ENCODE assay signal across 1 cellular context in the genomic region with DNA sequence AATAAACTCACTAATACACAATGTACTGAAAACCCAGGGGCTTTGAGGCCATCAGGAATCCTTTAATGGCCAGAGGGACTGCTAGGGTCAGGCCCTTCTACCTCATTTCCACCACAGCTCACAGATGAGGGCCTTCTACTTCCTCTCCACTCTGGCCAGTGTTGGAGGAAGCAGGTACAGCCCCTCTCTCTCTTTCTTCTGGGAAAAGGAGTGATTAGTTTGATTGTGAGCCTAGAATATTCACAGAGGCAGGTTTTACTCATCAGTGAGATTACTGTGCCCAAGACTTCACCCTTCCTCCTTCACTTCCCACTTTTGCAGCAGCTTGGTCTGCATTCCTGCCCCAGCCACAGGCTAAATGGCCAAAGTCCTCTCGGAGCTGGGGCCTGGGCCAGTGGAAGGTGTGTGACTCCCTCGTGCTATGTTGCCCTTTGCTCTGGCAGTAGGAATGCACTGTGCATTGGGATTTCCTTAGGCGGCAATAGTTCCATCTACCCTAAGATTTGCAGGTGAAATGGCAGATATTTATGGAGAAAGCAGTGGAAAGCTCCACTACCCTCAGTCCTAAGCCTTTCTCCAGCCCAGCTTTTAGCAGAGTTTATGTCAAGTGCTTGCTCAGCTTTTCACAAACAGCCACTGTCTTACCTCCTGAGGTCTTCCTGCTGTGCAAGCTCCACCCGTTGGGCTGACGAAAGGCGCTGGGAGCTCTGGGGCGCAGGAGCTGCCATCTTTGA.
TF ChIP-seq lines count a peak whose summit lies in the region.

No MANE protein-coding gene starts in this region.

TF ChIP-seq in HepG2, 621 proteins besides CTCF, POLR2A, EP300 and RAD21 (continued from another document and continues in another):
- TF ChIP-seq KDM2A (CRISPR knock-in tag; IDR thresholded peaks at IDR 0.05; ENCODE audit: borderline replicate concordance, low read depth) (peak; percentile 77; the same call in 1 of the 2 replicates), GABPB1 (CRISPR knock-in tag; IDR thresholded peaks at IDR 0.05) (peak; percentile 59), JARID2 (CRISPR knock-in tag; IDR thresholded peaks at IDR 0.05; ENCODE audit: insufficient replicate concordance) (no peak), ZNF83 (CRISPR knock-in tag; IDR thresholded peaks at IDR 0.05; ENCODE audit: borderline replicate concordance) (0 out of 2 replicates have a peak, but pooled peaks have one; percentile 16), MBNL3 (CRISPR knock-in tag; conservative IDR thresholded peaks at IDR 0.05) (no peak), MIXL1 (CRISPR knock-in tag; IDR thresholded peaks at IDR 0.05) (peak; percentile 85), SOX13 (IDR thresholded peaks at IDR 0.05) (0 out of 2 replicates have a peak, but pooled peaks have one; percentile 36), SOX13 (CRISPR knock-in tag; conservative IDR thresholded peaks at IDR 0.05 in 1 of 2, IDR thresholded peaks at IDR 0.05 in 1 of 2) (peak in 1 of 2 experiments; percentile 80; a peak in 2 of 4 replicates), MIER3 (CRISPR knock-in tag; IDR thresholded peaks at IDR 0.05; ENCODE audit: borderline replicate concordance) (peak; percentile 98), ZNF124 (CRISPR knock-in tag; IDR thresholded peaks at IDR 0.05) (peak; percentile 92), FOXJ3 (CRISPR knock-in tag; IDR thresholded peaks at IDR 0.05; ENCODE audit: borderline replicate concordance) (0 out of 2 replicates have a peak, but pooled peaks have one; percentile 58), KDM5B (CRISPR knock-in tag; IDR thresholded peaks at IDR 0.05; ENCODE audit: borderline replicate concordance) (peak; percentile 76; the same call in 1 of the 2 replicates), GATAD2A (CRISPR knock-in tag; IDR thresholded peaks at IDR 0.05) (peak; percentile 98), ZNF292 (CRISPR knock-in tag; IDR thresholded peaks at IDR 0.05; ENCODE audit: borderline replicate concordance, low read depth) (peak; percentile 91; the same call in 1 of the 2 replicates), EED (CRISPR knock-in tag; IDR thresholded peaks at IDR 0.05) (no peak), BATF2 (CRISPR knock-in tag; IDR thresholded peaks at IDR 0.05) (0 out of 2 replicates have a peak, but pooled peaks have one; percentile 41), ZNF343 (CRISPR knock-in tag; IDR thresholded peaks at IDR 0.05) (peak; percentile 96), ZNF841 (CRISPR knock-in tag; IDR thresholded peaks at IDR 0.05; ENCODE audit: borderline replicate concordance) (no peak), ZMYM2 (CRISPR knock-in tag; IDR thresholded peaks at IDR 0.05) (peak; percentile 90), RBAK (CRISPR knock-in tag; IDR thresholded peaks at IDR 0.05) (no peak), ZNF253 (CRISPR knock-in tag; IDR thresholded peaks at IDR 0.05; ENCODE audit: borderline replicate concordance) (no peak), ZBTB7B (CRISPR knock-in tag; IDR thresholded peaks at IDR 0.05) (peak; percentile 72; the same call in 1 of the 2 replicates), ZNF382 (CRISPR knock-in tag; IDR thresholded peaks at IDR 0.05; ENCODE audit: borderline replicate concordance) (no peak), MXD3 (CRISPR knock-in tag; IDR thresholded peaks at IDR 0.05) (no peak), MYNN (CRISPR knock-in tag; IDR thresholded peaks at IDR 0.05; ENCODE audit: low read depth) (no peak), ZNF414 (CRISPR knock-in tag; IDR thresholded peaks at IDR 0.05) (peak; percentile 94; the same call in 1 of the 2 replicates), RARG (CRISPR knock-in tag; IDR thresholded peaks at IDR 0.05; ENCODE audit: low read depth) (no peak), LBX2 (CRISPR knock-in tag; IDR thresholded peaks at IDR 0.05; ENCODE audit: borderline replicate concordance) (0 out of 2 replicates have a peak, but pooled peaks have one; percentile 36), E2F1 (CRISPR knock-in tag; IDR thresholded peaks at IDR 0.05) (no peak), ZNF549 (CRISPR knock-in tag; IDR thresholded peaks at IDR 0.05) (no peak), IKZF4 (CRISPR knock-in tag; IDR thresholded peaks at IDR 0.05; ENCODE audit: borderline replicate concordance, low read depth, not compliant biosample characterization) (no peak), MTF2 (CRISPR knock-in tag; IDR thresholded peaks at IDR 0.05; ENCODE audit: borderline replicate concordance) (no peak), ZNF367 (CRISPR knock-in tag; IDR thresholded peaks at IDR 0.05; ENCODE audit: borderline replicate concordance) (no peak), ZSCAN20 (CRISPR knock-in tag; IDR thresholded peaks at IDR 0.05; ENCODE audit: borderline replicate concordance) (no peak), KMT2B (CRISPR knock-in tag; IDR thresholded peaks at IDR 0.05) (peak; percentile 49; the same call in 1 of the 2 replicates), KAT2B (IDR thresholded peaks at IDR 0.05; ENCODE audit: borderline replicate concordance, low read depth, low read length) (no peak), MTA1 (CRISPR knock-in tag; IDR thresholded peaks at IDR 0.05; ENCODE audit: borderline replicate concordance) (peak; percentile 95), SRSF9 (IDR thresholded peaks at IDR 0.05; ENCODE audit: borderline replicate concordance, insufficient read depth, low read depth, low read length, poor library complexity, severe bottlenecking) (no peak), RNF2 (conservative IDR thresholded peaks at IDR 0.05; ENCODE audit: low read depth) (peak; percentile 72; the same call in 1 of the 2 replicates)
- TF ChIP-seq, protein P1, sequence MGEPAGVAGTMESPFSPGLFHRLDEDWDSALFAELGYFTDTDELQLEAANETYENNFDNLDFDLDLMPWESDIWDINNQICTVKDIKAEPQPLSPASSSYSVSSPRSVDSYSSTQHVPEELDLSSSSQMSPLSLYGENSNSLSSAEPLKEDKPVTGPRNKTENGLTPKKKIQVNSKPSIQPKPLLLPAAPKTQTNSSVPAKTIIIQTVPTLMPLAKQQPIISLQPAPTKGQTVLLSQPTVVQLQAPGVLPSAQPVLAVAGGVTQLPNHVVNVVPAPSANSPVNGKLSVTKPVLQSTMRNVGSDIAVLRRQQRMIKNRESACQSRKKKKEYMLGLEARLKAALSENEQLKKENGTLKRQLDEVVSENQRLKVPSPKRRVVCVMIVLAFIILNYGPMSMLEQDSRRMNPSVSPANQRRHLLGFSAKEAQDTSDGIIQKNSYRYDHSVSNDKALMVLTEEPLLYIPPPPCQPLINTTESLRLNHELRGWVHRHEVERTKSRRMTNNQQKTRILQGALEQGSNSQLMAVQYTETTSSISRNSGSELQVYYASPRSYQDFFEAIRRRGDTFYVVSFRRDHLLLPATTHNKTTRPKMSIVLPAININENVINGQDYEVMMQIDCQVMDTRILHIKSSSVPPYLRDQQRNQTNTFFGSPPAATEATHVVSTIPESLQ (CRISPR knock-in tag; conservative IDR thresholded peaks at IDR 0.05) = no peak; the same call in 1 of the 2 replicates
- TF ChIP-seq, protein P2, sequence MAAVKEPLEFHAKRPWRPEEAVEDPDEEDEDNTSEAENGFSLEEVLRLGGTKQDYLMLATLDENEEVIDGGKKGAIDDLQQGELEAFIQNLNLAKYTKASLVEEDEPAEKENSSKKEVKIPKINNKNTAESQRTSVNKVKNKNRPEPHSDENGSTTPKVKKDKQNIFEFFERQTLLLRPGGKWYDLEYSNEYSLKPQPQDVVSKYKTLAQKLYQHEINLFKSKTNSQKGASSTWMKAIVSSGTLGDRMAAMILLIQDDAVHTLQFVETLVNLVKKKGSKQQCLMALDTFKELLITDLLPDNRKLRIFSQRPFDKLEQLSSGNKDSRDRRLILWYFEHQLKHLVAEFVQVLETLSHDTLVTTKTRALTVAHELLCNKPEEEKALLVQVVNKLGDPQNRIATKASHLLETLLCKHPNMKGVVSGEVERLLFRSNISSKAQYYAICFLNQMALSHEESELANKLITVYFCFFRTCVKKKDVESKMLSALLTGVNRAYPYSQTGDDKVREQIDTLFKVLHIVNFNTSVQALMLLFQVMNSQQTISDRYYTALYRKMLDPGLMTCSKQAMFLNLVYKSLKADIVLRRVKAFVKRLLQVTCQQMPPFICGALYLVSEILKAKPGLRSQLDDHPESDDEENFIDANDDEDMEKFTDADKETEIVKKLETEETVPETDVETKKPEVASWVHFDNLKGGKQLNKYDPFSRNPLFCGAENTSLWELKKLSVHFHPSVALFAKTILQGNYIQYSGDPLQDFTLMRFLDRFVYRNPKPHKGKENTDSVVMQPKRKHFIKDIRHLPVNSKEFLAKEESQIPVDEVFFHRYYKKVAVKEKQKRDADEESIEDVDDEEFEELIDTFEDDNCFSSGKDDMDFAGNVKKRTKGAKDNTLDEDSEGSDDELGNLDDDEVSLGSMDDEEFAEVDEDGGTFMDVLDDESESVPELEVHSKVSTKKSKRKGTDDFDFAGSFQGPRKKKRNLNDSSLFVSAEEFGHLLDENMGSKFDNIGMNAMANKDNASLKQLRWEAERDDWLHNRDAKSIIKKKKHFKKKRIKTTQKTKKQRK (IDR thresholded peaks at IDR 0.05; ENCODE audit: low read length) = no peak
- TF ChIP-seq, protein P3, sequence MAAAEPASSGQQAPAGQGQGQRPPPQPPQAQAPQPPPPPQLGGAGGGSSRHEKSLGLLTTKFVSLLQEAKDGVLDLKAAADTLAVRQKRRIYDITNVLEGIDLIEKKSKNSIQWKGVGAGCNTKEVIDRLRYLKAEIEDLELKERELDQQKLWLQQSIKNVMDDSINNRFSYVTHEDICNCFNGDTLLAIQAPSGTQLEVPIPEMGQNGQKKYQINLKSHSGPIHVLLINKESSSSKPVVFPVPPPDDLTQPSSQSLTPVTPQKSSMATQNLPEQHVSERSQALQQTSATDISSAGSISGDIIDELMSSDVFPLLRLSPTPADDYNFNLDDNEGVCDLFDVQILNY (CRISPR knock-in tag; conservative IDR thresholded peaks at IDR 0.05) = no peak
- TF ChIP-seq, protein P4, sequence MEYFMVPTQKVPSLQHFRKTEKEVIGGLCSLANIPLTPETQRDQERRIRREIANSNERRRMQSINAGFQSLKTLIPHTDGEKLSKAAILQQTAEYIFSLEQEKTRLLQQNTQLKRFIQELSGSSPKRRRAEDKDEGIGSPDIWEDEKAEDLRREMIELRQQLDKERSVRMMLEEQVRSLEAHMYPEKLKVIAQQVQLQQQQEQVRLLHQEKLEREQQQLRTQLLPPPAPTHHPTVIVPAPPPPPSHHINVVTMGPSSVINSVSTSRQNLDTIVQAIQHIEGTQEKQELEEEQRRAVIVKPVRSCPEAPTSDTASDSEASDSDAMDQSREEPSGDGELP (IDR thresholded peaks at IDR 0.05; ENCODE audit: borderline replicate concordance, low read depth) = peak; percentile 42; the same call in 1 of the 2 replicates
- TF ChIP-seq, protein P5, sequence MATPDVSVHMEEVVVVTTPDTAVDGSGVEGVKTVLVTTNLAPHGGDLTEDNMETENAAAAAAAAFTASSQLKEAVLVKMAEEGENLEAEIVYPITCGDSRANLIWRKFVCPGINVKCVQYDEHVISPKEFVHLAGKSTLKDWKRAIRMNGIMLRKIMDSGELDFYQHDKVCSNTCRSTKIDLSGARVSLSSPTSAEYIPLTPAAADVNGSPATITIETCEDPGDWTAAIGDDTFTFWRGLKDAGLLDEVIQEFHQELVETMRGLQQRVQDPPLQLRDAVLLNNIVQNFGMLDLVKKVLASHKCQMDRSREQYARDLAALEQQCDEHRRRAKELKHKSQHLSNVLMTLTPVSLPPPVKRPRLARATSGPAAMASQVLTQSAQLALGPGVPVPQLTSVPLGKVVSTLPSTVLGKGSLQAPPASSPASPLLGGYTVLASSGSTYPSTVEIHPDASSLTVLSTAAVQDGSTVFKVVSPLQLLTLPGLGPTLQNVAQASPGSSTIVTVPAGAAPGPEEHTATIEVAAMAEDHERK (CRISPR knock-in tag; IDR thresholded peaks at IDR 0.05; ENCODE audit: low read depth) = no peak
- TF ChIP-seq, protein P6, sequence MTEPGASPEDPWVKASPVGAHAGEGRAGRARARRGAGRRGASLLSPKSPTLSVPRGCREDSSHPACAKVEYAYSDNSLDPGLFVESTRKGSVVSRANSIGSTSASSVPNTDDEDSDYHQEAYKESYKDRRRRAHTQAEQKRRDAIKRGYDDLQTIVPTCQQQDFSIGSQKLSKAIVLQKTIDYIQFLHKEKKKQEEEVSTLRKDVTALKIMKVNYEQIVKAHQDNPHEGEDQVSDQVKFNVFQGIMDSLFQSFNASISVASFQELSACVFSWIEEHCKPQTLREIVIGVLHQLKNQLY (CRISPR knock-in tag; IDR thresholded peaks at IDR 0.05) = peak; percentile 100
